Comparison of ENCODE assay signal across 10 cellular contexts in the genomic region with DNA sequence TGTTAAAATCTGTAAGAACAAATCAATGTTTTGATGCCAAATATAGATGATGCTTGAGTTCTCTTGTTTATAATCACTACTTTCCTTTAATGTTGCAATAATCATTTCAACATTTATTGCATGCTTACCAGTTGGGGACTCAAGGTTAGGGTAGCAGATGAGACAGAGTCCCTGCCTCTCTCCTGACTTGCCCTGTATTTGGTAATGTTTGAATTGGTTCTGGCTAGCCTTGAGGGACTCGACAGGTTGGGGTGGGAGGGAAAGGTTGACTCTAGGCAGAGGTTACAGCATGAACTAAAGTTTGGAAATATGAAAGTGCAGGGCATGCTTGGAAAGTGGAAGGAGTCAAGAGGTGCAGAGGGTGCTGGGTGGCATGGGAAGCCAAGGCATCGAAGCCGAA. TPM values are rescaled to one million over a fixed set of nuclear protein-coding genes. Genes with fewer than 3 reads are reported as not detected.
DNase-seq lines count a peak whose midpoint lies in the region; ATAC-seq and TF ChIP-seq lines count a peak whose summit lies in the region.
"Had no signal": no experiment of that assay in that cellular context is flagged by ENCODE, and none has a peak within 500 bp of the region (broad histone marks: within the 10 kb centered on the region; RNA-seq: fewer than 3 reads in every experiment).

No MANE protein-coding gene starts in this region.

- CTCF ChIA-PET in IMR-90 (lab: Yijun Ruan, JAX), result no interaction called here

- no peak overlapping the region for H3K18ac ChIP-seq in IMR-90 (ENCODE audit: low read depth, low read length)

- H2AK5ac ChIP-seq in IMR-90 (ENCODE audit: low read depth, low read length), result no peak overlapping the region

- no peak overlapping the region for H2BK20ac ChIP-seq in IMR-90 (ENCODE audit: low read depth, low read length)

- TF ChIP-seq CTCF in IMR-90 (conservative IDR thresholded peaks at IDR 0.05; ENCODE audit: low read depth, low read length), result no peak
- TF ChIP-seq CTCF in natural killer cell (IDR thresholded peaks at IDR 0.05), result no peak

- peak overlapping the region; percentile 95 for H3K4me2 ChIP-seq in IMR-90 (ENCODE audit: low read depth, low read length)

- no peaks in the 10 kb centered on the region for H3K9me3 Mint-ChIP-seq in CD4-positive, CD25-positive, alpha-beta regulatory T cell
- no peaks in the 10 kb centered on the region for H3K9me3 Mint-ChIP-seq in natural killer cell
- H3K9me3 Mint-ChIP-seq: dendritic cell treated with granulocyte-macrophage colony-stimulating factor and Interleukin-4, amounts not matched to agents 40 ng/mL and 50 ng/mL, for 4 days had no signal

- H3K14ac ChIP-seq in IMR-90 (replicated peaks; ENCODE audit: low read depth, low read length), result no peak overlapping the region

- no peak for DNase-seq in CD4-positive, CD25-positive, alpha-beta regulatory T cell
- DNase-seq in IMR-90, result no peak
- no peak for DNase-seq in natural killer cell
- DNase-seq in nucleus accumbens (lab: John Stamatoyannopoulos, UW), result no peak
- DNase-seq in activated CD4-positive, alpha-beta T cell treated with anti-CD3 and anti-CD28 coated beads, Interleukin-2, amount 50 U/mL, for 48 hours, result no peak
- DNase-seq in GM19238 (ENCODE audit: insufficient read length, low spot score), result no peak
- DNase-seq: NCI-H146 had no signal

- H2AK9ac ChIP-seq in IMR-90 (replicated peaks; ENCODE audit: low read depth, low read length, poor library complexity), result no peak overlapping the region

- dilution Hi-C loops in IMR-90 (cut with HindIII; ENCODE audit: low sequenced_read_pairs, unreplicated experiment), result no loop called here

- H4K8ac ChIP-seq in IMR-90 (ENCODE audit: low read depth in 2 of 2, low read length in 2 of 2), result no peak overlapping the region

- no peak overlapping the region for H2BK120ac ChIP-seq in IMR-90 (ENCODE audit: low read depth, low read length)

- peak overlapping the region; percentile 90 for H3K4me3 ChIP-seq in CD4-positive, CD25-positive, alpha-beta regulatory T cell (ENCODE audit: low read depth, low read length)
- H3K4me3 ChIP-seq in IMR-90 (ENCODE audit: insufficient read depth, low read depth, low read length), result no peak overlapping the region
- peak overlapping the region; percentile 85 to 88 for H3K4me3 ChIP-seq in duodenal mucosa (ENCODE audit: low read depth in 1 of 2, low read length in 2 of 2)

- no peak overlapping the region for H2AFZ ChIP-seq in IMR-90 (replicated peaks; ENCODE audit: low read length, poor library complexity)

- peak overlapping the region; percentile 29 for H3K27ac ChIP-seq in CD4-positive, CD25-positive, alpha-beta regulatory T cell (ENCODE audit: insufficient read depth, low read length, poor library complexity, severe bottlenecking)
- H3K27ac ChIP-seq in IMR-90 (ENCODE audit: insufficient read depth, low read length) (no peak overlapping the region; the same call in 1 of the 2 replicates), duodenal mucosa (ENCODE audit: low read depth, low read length) (no peak overlapping the region)

- TF ChIP-seq RAD21 in IMR-90 (IDR thresholded peaks at IDR 0.05; ENCODE audit: low read length), result no peak

- in situ Hi-C loops in IMR-90 (cut with MboI; ENCODE audit: low sequenced_read_pairs), result loop anchor here (10.0 kb wide), 1 partner anchor 289 kb away; no protein-coding TSS in a partner anchor

- POLR2A ChIA-PET in IMR-90 (lab: Charles Lee; ENCODE audit: unreplicated experiment), result no interaction called here

- peak overlapping the region; percentile 87 to 94 (median 91) for H3K27ac Mint-ChIP-seq in CD4-positive, CD25-positive, alpha-beta regulatory T cell
- peak overlapping the region; percentile 81 to 87 for H3K27ac Mint-ChIP-seq in natural killer cell
- H3K27ac Mint-ChIP-seq: dendritic cell treated with granulocyte-macrophage colony-stimulating factor and Interleukin-4, amounts not matched to agents 40 ng/mL and 50 ng/mL, for 4 days had no signal

- no peaks in the 10 kb centered on the region for H3K36me3 Mint-ChIP-seq in CD4-positive, CD25-positive, alpha-beta regulatory T cell
- H3K36me3 Mint-ChIP-seq in natural killer cell, result no peaks in the 10 kb centered on the region

- BruUV-seq in IMR-90 (replicated peaks; lab: Mats Ljungman, UMichigan), result no TSS peak

- WGBS in IMR-90 (ENCODE audit: extremely low coverage in 2 of 2, insufficient read length in 1 of 2), 2 experiments, result 100% methylated on average over 2 of the region's 3 CpGs; no CpG with 5 or more reads in 1 of the 2 experiments

- ATAC-seq in CD4-positive, CD25-positive, alpha-beta regulatory T cell (ENCODE audit: low read depth in 2 of 2), result no peak
- ATAC-seq in IMR-90 (ENCODE audit: low read depth) (no peak), natural killer cell (no peak), HG03196 (IDR thresholded peaks at IDR 0.05; ENCODE audit: unreplicated experiment) (no peak)

- H3K9me1 ChIP-seq in IMR-90 (ENCODE audit: insufficient read depth, low read length), result peaks cover 10% of the 10 kb centered on the region

- no peaks in the 10 kb centered on the region for H3K27me3 ChIP-seq in CD4-positive, CD25-positive, alpha-beta regulatory T cell (ENCODE audit: control insufficient read depth, insufficient read depth, low read length)
- H3K27me3 ChIP-seq in IMR-90 (ENCODE audit: control insufficient read depth, insufficient read depth, low read length) (no peaks in the 10 kb centered on the region), duodenal mucosa (ENCODE audit: control insufficient read depth in 1 of 2, insufficient read depth in 2 of 2, low read length in 2 of 2) (no peaks in the 10 kb centered on the region)

- H3K27me3 Mint-ChIP-seq in CD4-positive, CD25-positive, alpha-beta regulatory T cell, result no peaks in the 10 kb centered on the region
- H3K27me3 Mint-ChIP-seq in natural killer cell (ENCODE audit: low read depth in 2 of 2), result no peaks in the 10 kb centered on the region
- H3K27me3 Mint-ChIP-seq: dendritic cell treated with granulocyte-macrophage colony-stimulating factor and Interleukin-4, amounts not matched to agents 40 ng/mL and 50 ng/mL, for 4 days had no signal

- intact Hi-C loops in IMR-90 (cut with micrococcal nuclease), result loop anchor here (2.0 kb wide), 1 partner anchor 379 kb away; the partner anchor contains the start of gene GAR1
- intact Hi-C loops in natural killer cell (cut with micrococcal nuclease), result loop anchor here (10.0 kb wide), 2 partner anchors 759 to 1079 kb away; partner anchors contain the start of gene ELOVL6

- peaks cover 60% of the 10 kb centered on the region for H3K4me1 ChIP-seq in CD4-positive, CD25-positive, alpha-beta regulatory T cell (ENCODE audit: control insufficient read depth, insufficient read depth, low read length, poor library complexity, severe bottlenecking)
- H3K4me1 ChIP-seq in IMR-90 (ENCODE audit: control insufficient read depth, insufficient read depth, low read length) (peaks cover 3% of the 10 kb centered on the region), duodenal mucosa (ENCODE audit: control insufficient read depth in 1 of 2, insufficient read depth in 2 of 2, low read length in 2 of 2) (peaks cover 34 to 35% of the 10 kb centered on the region in 2 donors)

- peak overlapping the region; percentile 58 for H3K23ac ChIP-seq in IMR-90 (ENCODE audit: low read depth, low read length)

- H3K4me1 Mint-ChIP-seq in CD4-positive, CD25-positive, alpha-beta regulatory T cell, result peaks cover 37 to 73% (median 56%) of the 10 kb centered on the region in 4 donors
- peaks cover 55 to 69% of the 10 kb centered on the region in 2 donors for H3K4me1 Mint-ChIP-seq in natural killer cell

- H3K56ac ChIP-seq in IMR-90 (ENCODE audit: extremely low read depth, insufficient read depth, low read length), result no peak overlapping the region

- H4K5ac ChIP-seq in IMR-90 (ENCODE audit: low read depth, low read length), result no peak overlapping the region

- no peak for TF ChIP-seq POLR2A in IMR-90 (IDR thresholded peaks at IDR 0.05; ENCODE audit: low read depth, low read length)

- H4K91ac ChIP-seq in IMR-90 (ENCODE audit: insufficient read depth, low read depth, low read length), result no peak overlapping the region

- H3K4ac ChIP-seq in IMR-90 (ENCODE audit: low read depth, low read length), result no peak overlapping the region

- H3K79me1 ChIP-seq in IMR-90 (ENCODE audit: low read depth in 1 of 2, low read length in 2 of 2), result peaks cover 3 to 42% of the 10 kb centered on the region in 2 experiments; a peak in 2 of 4 replicates

- H2BK15ac ChIP-seq in IMR-90 (ENCODE audit: low read depth, low read length), result no peak overlapping the region

- H3K4me3 Mint-ChIP-seq in CD4-positive, CD25-positive, alpha-beta regulatory T cell, result peak overlapping the region; percentile 86 to 98 (median 90)
- peak overlapping the region; percentile 80 for H3K4me3 Mint-ChIP-seq in natural killer cell

- no peak overlapping the region for H2BK5ac ChIP-seq in IMR-90 (ENCODE audit: low read depth, low read length, poor library complexity, severe bottlenecking)

- H4K20me1 ChIP-seq in IMR-90 (ENCODE audit: insufficient read depth, low read length), result peaks cover 63% of the 10 kb centered on the region

- no peaks in the 10 kb centered on the region for H3K36me3 ChIP-seq in CD4-positive, CD25-positive, alpha-beta regulatory T cell (ENCODE audit: control insufficient read depth, insufficient read depth, low read length)
- no peaks in the 10 kb centered on the region for H3K36me3 ChIP-seq in IMR-90 (ENCODE audit: control insufficient read depth, insufficient read depth, low read length)
- no peaks in the 10 kb centered on the region for H3K36me3 ChIP-seq in duodenal mucosa (ENCODE audit: control insufficient read depth in 1 of 2, insufficient read depth in 2 of 2, low read length in 2 of 2)

- H3K9ac ChIP-seq in IMR-90 (ENCODE audit: low read depth, low read length) (no peak overlapping the region), duodenal mucosa (ENCODE audit: low read depth in 1 of 2, low read length in 2 of 2) (peak overlapping the region in 1 of 2 donors; percentile 75)

- no peaks in the 10 kb centered on the region for H3K9me3 ChIP-seq in CD4-positive, CD25-positive, alpha-beta regulatory T cell (ENCODE audit: control insufficient read depth in 2 of 2, low read length in 2 of 2)
- no peaks in the 10 kb centered on the region for H3K9me3 ChIP-seq in IMR-90 (ENCODE audit: control insufficient read depth, insufficient read depth, low read length)
- no peaks in the 10 kb centered on the region for H3K9me3 ChIP-seq in duodenal mucosa (ENCODE audit: control insufficient read depth in 1 of 2, low read length in 2 of 2)

TF ChIP-seq in IMR-90, 13 proteins besides CTCF, POLR2A, EP300 and RAD21:
- TF ChIP-seq CEBPB (IDR thresholded peaks at IDR 0.05; ENCODE audit: low read depth, low read length) (peak; percentile 56; the same call in 1 of the 2 replicates), RFX5 (IDR thresholded peaks at IDR 0.05; ENCODE audit: low read depth, low read length) (no peak)

RNA-seq across cellular contexts. Expression of gene SEC24B, which starts 2.0 kb away (rescaled TPM):
- total RNA-seq in CD4-positive, CD25-positive, alpha-beta regulatory T cell, result 42.7 TPM
- polyA plus RNA-seq in CD4-positive, CD25-positive, alpha-beta regulatory T cell, result 10 to 100 TPM; 11.3 to 18.5 (median 16.5) TPM
- total RNA-seq in IMR-90 (2012; rRNA removed) (19.0 and 19.4 TPM in 2 replicates), natural killer cell (10 to 100 TPM; 38.6 to 43.9 (median 40.7) TPM)
- 27.4 and 28.3 TPM in 2 replicates for polyA plus RNA-seq in IMR-90 (2012; rRNA removed)
- 7.7 and 10.8 TPM in 2 replicates for polyA plus RNA-seq in IMR-90 (2012; cell fraction: cytosol; rRNA removed)
- polyA plus RNA-seq in IMR-90 (2012; cell fraction: nucleus; rRNA removed; ENCODE audit: low replicate concordance), result 11.1 and 43.8 TPM in 2 replicates
